Comparison of ENCODE assay signal across 19 cellular contexts in genomic region chr9:70429899-70430298, GRCh38. TPM values are rescaled to one million over a fixed set of nuclear protein-coding genes. Genes with fewer than 3 reads are reported as not detected.
A peak's percentile ranks its signal among the peaks of the same experiment; 100 is the strongest.
DNase-seq lines count a peak whose midpoint lies in the region; ATAC-seq, FAIRE-seq and TF ChIP-seq lines count a peak whose summit lies in the region.
"Had no signal": no experiment of that assay in that cellular context is flagged by ENCODE, and none has a peak within 500 bp of the region (broad histone marks: within the 10 kb centered on the region; RNA-seq: fewer than 3 reads in every experiment).

No MANE protein-coding gene starts in this region.

- no peak overlapping the region for H3K27ac ChIP-seq in HepG2 (ENCODE audit: extremely low read length, insufficient read depth, low read length)
- H3K27ac ChIP-seq in right lobe of liver, result no peak overlapping the region
- peak overlapping the region in 1 of 4 donors; percentile 21 for H3K27ac ChIP-seq in body of pancreas
- no peak overlapping the region for H3K27ac ChIP-seq in upper lobe of right lung

- no peak overlapping the region for H3K4me3 ChIP-seq in HepG2 (replicated peaks in 1 of 3; ENCODE audit: insufficient read depth in 1 of 3, low read depth in 2 of 3, low read length in 3 of 3)
- no peak overlapping the region for H3K4me3 ChIP-seq in right lobe of liver
- H3K4me3 ChIP-seq in body of pancreas, result no peak overlapping the region
- H3K4me3 ChIP-seq in mucosa of descending colon, result no peak overlapping the region
- H3K4me3 ChIP-seq in upper lobe of right lung, result no peak overlapping the region
- H3K4me3 ChIP-seq: GM23338, HAP-1 had no signal

- no TSS peak for BruUV-seq in HepG2 (replicated peaks; lab: Mats Ljungman, UMichigan)

- H4K20me1 ChIP-seq in HepG2 (ENCODE audit: insufficient read depth, low read length), result no peaks in the 10 kb centered on the region

- H3K4me1 ChIP-seq in HepG2 (ENCODE audit: insufficient read depth, low read length), result no peaks in the 10 kb centered on the region
- no peaks in the 10 kb centered on the region for H3K4me1 ChIP-seq in right lobe of liver
- H3K4me1 ChIP-seq in body of pancreas, result no peaks in the 10 kb centered on the region
- no peaks in the 10 kb centered on the region for H3K4me1 ChIP-seq in mucosa of descending colon (ENCODE audit: low read depth)
- H3K4me1 ChIP-seq in upper lobe of right lung, result peaks cover 4% of the 10 kb centered on the region
- H3K4me1 ChIP-seq: HAP-1 had no signal

- H3K27me3 ChIP-seq in HepG2 (ENCODE audit: control insufficient read depth in 1 of 2, insufficient read depth in 2 of 2, low read length in 2 of 2) (peaks cover 0 to 8% of the 10 kb centered on the region in 2 experiments; a peak in 1 of 5 replicates), right lobe of liver (no peaks in the 10 kb centered on the region), body of pancreas (no peaks in the 10 kb centered on the region), upper lobe of right lung (no peaks in the 10 kb centered on the region)

- CTCF ChIA-PET in HepG2 (lab: Yijun Ruan, JAX; ENCODE audit: low intra/inter-chr PET ratio, low total read pairs), result no interaction called here

- ATAC-seq in HepG2 (no peak), right lobe of liver (no peak), body of pancreas (peak; percentile 33), mucosa of descending colon (peak; percentile 71), upper lobe of right lung (no peak)
- ATAC-seq: GM23338 had no signal

- H3K36me3 ChIP-seq in HepG2 (replicated peaks in 1 of 2; ENCODE audit: control insufficient read depth in 1 of 2, insufficient read depth in 2 of 2, low read length in 2 of 2) (no peaks in the 10 kb centered on the region), right lobe of liver (no peaks in the 10 kb centered on the region), body of pancreas (replicated peaks in 1 of 2; ENCODE audit: insufficient read depth in 1 of 2, low read depth in 2 of 2) (no peaks in the 10 kb centered on the region), mucosa of descending colon (ENCODE audit: low read depth) (no peaks in the 10 kb centered on the region), upper lobe of right lung (no peaks in the 10 kb centered on the region)
- H3K36me3 ChIP-seq: HAP-1 had no signal

- POLR2A ChIA-PET in HepG2 (lab: Yijun Ruan, JAX), result interaction anchor here (3.2 kb wide), 1 partner anchor 10 kb away, joined by 21 read pairs; no protein-coding TSS in a partner anchor

- no peak overlapping the region for H3K4me2 ChIP-seq in HepG2 (ENCODE audit: low read depth, low read length)
- H3K4me2 ChIP-seq: GM23338 had no signal

- TF ChIP-seq EP300 in HepG2 (IDR thresholded peaks at IDR 0.05; ENCODE audit: low read depth in 2 of 2, low read length in 2 of 2) (no peak), HepG2 (CRISPR knock-in tag; IDR thresholded peaks at IDR 0.05; ENCODE audit: borderline replicate concordance) (no peak)

- in situ Hi-C loops in HepG2 (cut with HindIII; ENCODE audit: extremely low pct_ligation_motif_present, low pct_unique_long_range_greater_than_20kb), result no loop called here

- H3K9me3 ChIP-seq in HepG2 (ENCODE audit: low read length) (no peaks in the 10 kb centered on the region), right lobe of liver (no peaks in the 10 kb centered on the region), body of pancreas (no peaks in the 10 kb centered on the region), mucosa of descending colon (no peaks in the 10 kb centered on the region), upper lobe of right lung (no peaks in the 10 kb centered on the region)
- H3K9me3 ChIP-seq: HAP-1 had no signal

- DNase-seq in HepG2 (ENCODE audit: low spot score) (no peak), right lobe of liver (no peak), body of pancreas (no peak), mucosa of descending colon (no peak), MV-4-11 (lab: John Stamatoyannopoulos, UW) (no peak), upper lobe of right lung (no peak)
- DNase-seq: C1 segment of cervical spinal cord; Calu3; CD4-positive, alpha-beta memory T cell; COR-L47; DMS53; DMS79 treated with DMSO at 0.1 percent for 48 hours; GF-D8; HFFc6 had no signal

- TF ChIP-seq CTCF in HepG2 (CRISPR knock-in tag; IDR thresholded peaks at IDR 0.05) (no peak), right lobe of liver (IDR thresholded peaks at IDR 0.05) (no peak), body of pancreas (IDR thresholded peaks at IDR 0.05) (no peak), mucosa of descending colon (IDR thresholded peaks at IDR 0.05) (no peak), upper lobe of right lung (IDR thresholded peaks at IDR 0.05) (no peak)

- H3K9ac ChIP-seq in HepG2 (ENCODE audit: insufficient read depth, low read depth, low read length), result no peak overlapping the region

- FAIRE-seq in HepG2 (lab: Jason Lieb, UNC), result no peak
- FAIRE-seq: GM12891, GM18507, H54 had no signal

- no peaks in the 10 kb centered on the region for H3K79me2 ChIP-seq in HepG2 (ENCODE audit: insufficient read depth, low read length)

- TF ChIP-seq RAD21 in HepG2 (CRISPR knock-in tag; IDR thresholded peaks at IDR 0.05), result no peak

- intact Hi-C loops in HepG2 (cut with micrococcal nuclease; ENCODE audit: unreplicated experiment) (no loop called here), right lobe of liver (cut with DNase I) (loop anchor here in 1 of 2 donors (10.0 kb wide), 1 partner anchor 55 kb away; no protein-coding TSS in a partner anchor), body of pancreas (cut with DNase I) (no loop called here), mucosa of descending colon (cut with DNase I, micrococcal nuclease) (no loop called here), upper lobe of right lung (cut with DNase I) (no loop called here)

- no peak overlapping the region for H2AFZ ChIP-seq in HepG2 (ENCODE audit: low read length)
- H2AFZ ChIP-seq: GM23338 had no signal

- TF ChIP-seq POLR2A in HepG2 (IDR thresholded peaks at IDR 0.05; ENCODE audit: insufficient read depth in 1 of 2, low read depth in 2 of 2, low read length in 2 of 2) (no peak), right lobe of liver (IDR thresholded peaks at IDR 0.05) (no peak), body of pancreas (IDR thresholded peaks at IDR 0.05) (no peak)

- 42% methylated on average over 3 of the region's 3 CpGs for WGBS in HepG2 (ENCODE audit: low lambda C conversion rate)
- WGBS in right lobe of liver (ENCODE audit: insufficient coverage, low coverage, low lambda C conversion rate, missing lambda C conversion rate), result 74% methylated on average over 3 of the region's 3 CpGs
- 90 to 91% methylated on average over 3 of the region's 3 CpGs for WGBS in body of pancreas, 2 donors

TF ChIP-seq in HepG2, 621 proteins besides CTCF, POLR2A, EP300 and RAD21:
- TF ChIP-seq ATF7 (IDR thresholded peaks at IDR 0.05) (peak; percentile 94), ATF7 (CRISPR knock-in tag; IDR thresholded peaks at IDR 0.05) (no peak), ZFY (CRISPR knock-in tag; IDR thresholded peaks at IDR 0.05) (no peak), MYC (CRISPR knock-in tag; IDR thresholded peaks at IDR 0.05; ENCODE audit: borderline replicate concordance) (no peak), KLF6 (CRISPR knock-in tag; IDR thresholded peaks at IDR 0.05) (no peak), ZNF567 (CRISPR knock-in tag; IDR thresholded peaks at IDR 0.05; ENCODE audit: borderline replicate concordance) (no peak), CREB1 (IDR thresholded peaks at IDR 0.05) (peak; percentile 73), CREB1 (CRISPR knock-in tag; IDR thresholded peaks at IDR 0.05) (no peak), ZBTB42 (CRISPR knock-in tag; IDR thresholded peaks at IDR 0.05) (no peak), HNRNPUL1 (IDR thresholded peaks at IDR 0.05; ENCODE audit: low read depth, low read length) (no peak), GRHL1 (CRISPR knock-in tag; conservative IDR thresholded peaks at IDR 0.05) (no peak)

RNA-seq across cellular contexts. Expression of gene KLF9, which starts 15.4 kb away (rescaled TPM):
- 5.7 and 7.2 TPM in 2 replicates for total RNA-seq in HepG2 (2016; rRNA removed; fragmentation: Illumina TruSeq; extraction: Trizol)
- total RNA-seq in HepG2 (2016; cell fraction: cytosol; rRNA removed; fragmentation: Illumina TruSeq; extraction: Trizol; ENCODE audit: low read depth), result 0.79 and 0.81 TPM in 2 replicates
- total RNA-seq in HepG2 (2016; cell fraction: insoluble cytoplasmic fraction; rRNA removed; fragmentation: Illumina TruSeq; extraction: Trizol), result 5.6 and 6.3 TPM in 2 replicates
- total RNA-seq in HepG2 (2016; cell fraction: membrane; rRNA removed; fragmentation: Illumina TruSeq; extraction: Trizol), result 3.6 and 4.2 TPM in 2 replicates
- 6.0 and 6.2 TPM in 2 replicates for total RNA-seq in HepG2 (2016; cell fraction: nucleus; rRNA removed; fragmentation: Illumina TruSeq; extraction: Trizol)
- 7.1 and 7.2 TPM in 2 replicates for polyA plus RNA-seq in HepG2 (2011; rRNA removed)
- 5.3 and 5.8 TPM in 2 replicates for polyA plus RNA-seq in HepG2 (2011; cell fraction: cytosol; rRNA removed)
- 3.3 and 4.2 TPM in 2 replicates for polyA plus RNA-seq in HepG2 (2011; cell fraction: nucleus; rRNA removed)
- polyA plus RNA-seq in HepG2 (2012), result 8.3 and 8.5 TPM in 2 replicates
- 0.36 and 0.37 TPM in 2 replicates for polyA plus RNA-seq in HepG2 (2016; cell fraction: cytosol; fragmentation: Illumina TruSeq; extraction: Trizol; ENCODE audit: low read depth)
- 7.0 TPM in 2 replicates for polyA plus RNA-seq in HepG2 (2016; cell fraction: insoluble cytoplasmic fraction; fragmentation: Illumina TruSeq; extraction: Trizol; ENCODE audit: low read depth)
- 1.6 and 2.0 TPM in 2 replicates for polyA plus RNA-seq in HepG2 (2016; cell fraction: membrane; fragmentation: Illumina TruSeq; extraction: Trizol; ENCODE audit: low read depth)
- 6.3 and 7.1 TPM in 2 replicates for polyA plus RNA-seq in HepG2 (2016; cell fraction: nucleus; fragmentation: Illumina TruSeq; extraction: Trizol; ENCODE audit: insufficient read depth, low read depth)
- 2.5 and 9.7 TPM in 2 replicates for polyA minus RNA-seq in HepG2 (2011; rRNA and poly(A)+ RNA removed; ENCODE audit: low replicate concordance)
- polyA minus RNA-seq in HepG2 (2011; cell fraction: cytosol; rRNA and poly(A)+ RNA removed), result 7.8 and 8.0 TPM in 2 replicates
- polyA minus RNA-seq in HepG2 (2011; cell fraction: nucleus; rRNA and poly(A)+ RNA removed), result 6.2 and 7.5 TPM in 2 replicates
- total RNA-seq in right lobe of liver, result 10 to 100 TPM in 5 of 6 experiments, 1 to 10 TPM in 1; 8.7 to 74.7 (median 32.3) TPM
- 10 to 100 TPM; 38.1 to 63.6 TPM for total RNA-seq in body of pancreas
- total RNA-seq in mucosa of descending colon, result 100 to 1,000 TPM in 1 of 3 donors, 10 to 100 TPM in 2; 29.5 to 104 (median 45.4) TPM
- 91.0 TPM for total RNA-seq in upper lobe of right lung

Comparison
In these comparisons a context has a peak if more than half of its experiments do, and no peak if none do; other contexts are left out.
1. ATAC-seq: peak in body of pancreas (single experiment) and mucosa of descending colon (single experiment); none in HepG2 (single experiment), right lobe of liver (0 of 4) and upper lobe of right lung (single experiment).